10 cellular contexts compared by ENCODE assay signal in genomic region chr1:18946550-18947381, GRCh38. TPM values are rescaled to one million over a fixed set of nuclear protein-coding genes. Genes with fewer than 3 reads are reported as not detected.
DNase-seq lines count a peak whose midpoint lies in the region; ATAC-seq, FAIRE-seq and TF ChIP-seq lines count a peak whose summit lies in the region.
"Had no signal": no experiment of that assay in that cellular context is flagged by ENCODE, and none has a peak within 500 bp of the region (broad histone marks: within the 10 kb centered on the region; RNA-seq: fewer than 3 reads in every experiment).

No MANE protein-coding gene starts in this region.

- peak overlapping the region; percentile 14 to 100 (median 98) for H3K27ac Mint-ChIP-seq in naive thymus-derived CD8-positive, alpha-beta T cell

- H3K4me3 ChIP-seq in HepG2 (replicated peaks in 1 of 3; ENCODE audit: insufficient read depth in 1 of 3, low read depth in 2 of 3, low read length in 3 of 3) (no peak overlapping the region), right lobe of liver (no peak overlapping the region), vagina (no peak overlapping the region)

- TF ChIP-seq CTCF in HepG2 (CRISPR knock-in tag; IDR thresholded peaks at IDR 0.05) (no peak), right lobe of liver (IDR thresholded peaks at IDR 0.05) (no peak), vagina (IDR thresholded peaks at IDR 0.05) (no peak)

- 89% methylated on average over 14 of the region's 15 CpGs for WGBS in HepG2 (ENCODE audit: low lambda C conversion rate)
- 75% methylated on average over 14 of the region's 15 CpGs for WGBS in right lobe of liver (ENCODE audit: insufficient coverage, low coverage, low lambda C conversion rate, missing lambda C conversion rate)

- no peak for TF ChIP-seq EP300 in HepG2 (IDR thresholded peaks at IDR 0.05; ENCODE audit: low read depth in 2 of 2, low read length in 2 of 2)
- no peak for TF ChIP-seq EP300 in HepG2 (CRISPR knock-in tag; IDR thresholded peaks at IDR 0.05; ENCODE audit: borderline replicate concordance)

- peaks cover 79% of the 10 kb centered on the region for H3K79me2 ChIP-seq in HepG2 (ENCODE audit: insufficient read depth, low read length)

- TF ChIP-seq POLR2A in HepG2 (IDR thresholded peaks at IDR 0.05; ENCODE audit: insufficient read depth in 1 of 2, low read depth in 2 of 2, low read length in 2 of 2) (no peak), right lobe of liver (IDR thresholded peaks at IDR 0.05) (no peak), vagina (IDR thresholded peaks at IDR 0.05) (no peak)

- ATAC-seq in HepG2 (no peak), right lobe of liver (no peak), HG03457 (IDR thresholded peaks at IDR 0.05; ENCODE audit: unreplicated experiment) (no peak)
- ATAC-seq in naive thymus-derived CD8-positive, alpha-beta T cell: no peak

- no peak for TF ChIP-seq RAD21 in HepG2 (CRISPR knock-in tag; IDR thresholded peaks at IDR 0.05)

- no peaks in the 10 kb centered on the region for H3K9me3 Mint-ChIP-seq in naive thymus-derived CD8-positive, alpha-beta T cell

- H3K27me3 Mint-ChIP-seq in naive thymus-derived CD8-positive, alpha-beta T cell: no peaks in the 10 kb centered on the region

- no peak overlapping the region for H2AFZ ChIP-seq in HepG2 (ENCODE audit: low read length)

- H3K9ac ChIP-seq in HepG2 (ENCODE audit: insufficient read depth, low read depth, low read length): 0 out of 2 replicates have a peak overlapping the region, but pooled peaks have one; percentile 17

- peaks cover 0 to 4% (median 0%) of the 10 kb centered on the region in 3 donors for H3K36me3 Mint-ChIP-seq in naive thymus-derived CD8-positive, alpha-beta T cell

- POLR2A ChIA-PET in HepG2 (lab: Yijun Ruan, JAX): no interaction called here
- POLR2A ChIA-PET in naive thymus-derived CD8-positive, alpha-beta T cell (lab: Charles Lee): interaction anchor here (0.7 to 25.7 kb wide), 6 partner anchors 9 to 128 kb away, joined by 3 to 430 read pairs (median 6); partner anchors contain the start of gene IFFO2

- H3K27me3 ChIP-seq in HepG2 (ENCODE audit: control insufficient read depth in 1 of 2, insufficient read depth in 2 of 2, low read length in 2 of 2) (no peaks in the 10 kb centered on the region), right lobe of liver (no peaks in the 10 kb centered on the region), vagina (no peaks in the 10 kb centered on the region)

- H3K27ac ChIP-seq in HepG2 (ENCODE audit: extremely low read length, insufficient read depth, low read length) (peak overlapping the region; percentile 36), right lobe of liver (peak overlapping the region in 1 of 3 donors; percentile 82), caudate nucleus (ENCODE audit: low read depth, low read length) (peak overlapping the region; percentile 70), vagina (peak overlapping the region; percentile 89)

- H3K4me1 ChIP-seq in HepG2 (ENCODE audit: insufficient read depth, low read length): peaks cover 78% of the 10 kb centered on the region
- peaks cover 0 to 65% (median 29%) of the 10 kb centered on the region in 4 donors for H3K4me1 ChIP-seq in right lobe of liver
- peaks cover 85% of the 10 kb centered on the region for H3K4me1 ChIP-seq in vagina

- H3K36me3 ChIP-seq in HepG2 (replicated peaks in 1 of 2; ENCODE audit: control insufficient read depth in 1 of 2, insufficient read depth in 2 of 2, low read length in 2 of 2) (peaks cover 0 to 4% of the 10 kb centered on the region in 2 experiments; a peak in 1 of 5 replicates), right lobe of liver (no peaks in the 10 kb centered on the region), vagina (no peaks in the 10 kb centered on the region)

- H3K4me3 Mint-ChIP-seq in naive thymus-derived CD8-positive, alpha-beta T cell: peak overlapping the region; percentile 29 to 94 (median 70)

- H3K4me2 ChIP-seq in HepG2 (ENCODE audit: low read depth, low read length): no peak overlapping the region

- intact Hi-C loops in HepG2 (cut with micrococcal nuclease; ENCODE audit: unreplicated experiment) (no loop called here), right lobe of liver (cut with DNase I) (no loop called here), vagina (cut with DNase I) (no loop called here)

- FAIRE-seq in HepG2 (lab: Jason Lieb, UNC): no peak

- no peaks in the 10 kb centered on the region; the same call in 1 of the 2 replicates for H4K20me1 ChIP-seq in HepG2 (ENCODE audit: insufficient read depth, low read length)

- H3K9me3 ChIP-seq in HepG2 (ENCODE audit: low read length) (no peaks in the 10 kb centered on the region), right lobe of liver (no peaks in the 10 kb centered on the region), vagina (no peaks in the 10 kb centered on the region)

- H3K4me1 Mint-ChIP-seq in naive thymus-derived CD8-positive, alpha-beta T cell: peaks cover 53 to 93% (median 89%) of the 10 kb centered on the region in 4 donors

- in situ Hi-C loops in HepG2 (cut with HindIII; ENCODE audit: extremely low pct_ligation_motif_present, low pct_unique_long_range_greater_than_20kb): loop anchor here (5.0 kb wide), 1 partner anchor 39 kb away; no protein-coding TSS in a partner anchor

- BruUV-seq in HepG2 (replicated peaks; lab: Mats Ljungman, UMichigan): no TSS peak

- CTCF ChIA-PET in HepG2 (lab: Yijun Ruan, JAX; ENCODE audit: low intra/inter-chr PET ratio, low total read pairs): no interaction called here

- DNase-seq in HepG2 (ENCODE audit: low spot score) (no peak), right lobe of liver (no peak), caudate nucleus (lab: John Stamatoyannopoulos, UW) (peak in 1 of 61 donors; percentile 24), vagina (ENCODE audit: extremely low spot score in 2 of 2) (no peak), pons (ENCODE audit: low spot score) (no peak)
- DNase-seq in naive thymus-derived CD8-positive, alpha-beta T cell: no peak
- DNase-seq in activated effector memory CD4-positive, alpha-beta T cell treated with Interleukin-2 at 50 U/mL for 16 hours: no peak
- DNase-seq: activated CD4-positive, alpha-beta T cell treated with anti-CD3 and anti-CD28 coated beads, Interleukin-2, amount 50 U/mL, for 4 hours; hippocampal formation had no signal

RNA-seq across cellular contexts. Expression of gene IFFO2, which starts 9.7 kb away (rescaled TPM):
- total RNA-seq in HepG2 (2016; rRNA removed; fragmentation: Illumina TruSeq; extraction: Trizol): 16.3 and 16.7 TPM in 2 replicates
- 1.4 and 1.9 TPM in 2 replicates for total RNA-seq in HepG2 (2016; cell fraction: cytosol; rRNA removed; fragmentation: Illumina TruSeq; extraction: Trizol; ENCODE audit: low read depth)
- total RNA-seq in HepG2 (2016; cell fraction: insoluble cytoplasmic fraction; rRNA removed; fragmentation: Illumina TruSeq; extraction: Trizol): 12.2 and 17.7 TPM in 2 replicates
- total RNA-seq in HepG2 (2016; cell fraction: membrane; rRNA removed; fragmentation: Illumina TruSeq; extraction: Trizol): 3.8 and 4.9 TPM in 2 replicates
- 10.0 and 11.1 TPM in 2 replicates for total RNA-seq in HepG2 (2016; cell fraction: nucleus; rRNA removed; fragmentation: Illumina TruSeq; extraction: Trizol)
- 6.9 and 7.3 TPM in 2 replicates for polyA plus RNA-seq in HepG2 (2011; rRNA removed)
- polyA plus RNA-seq in HepG2 (2011; cell fraction: cytosol; rRNA removed): 8.4 and 12.3 TPM in 2 replicates
- 21.1 and 21.8 TPM in 2 replicates for polyA plus RNA-seq in HepG2 (2011; cell fraction: nucleus; rRNA removed)
- 5.7 and 8.6 TPM in 2 replicates for polyA plus RNA-seq in HepG2 (2012)
- 0.47 and 1.00 TPM in 2 replicates for polyA plus RNA-seq in HepG2 (2016; cell fraction: cytosol; fragmentation: Illumina TruSeq; extraction: Trizol; ENCODE audit: low read depth)
- polyA plus RNA-seq in HepG2 (2016; cell fraction: insoluble cytoplasmic fraction; fragmentation: Illumina TruSeq; extraction: Trizol; ENCODE audit: low read depth): 9.4 and 11.8 TPM in 2 replicates
- 1.5 and 1.6 TPM in 2 replicates for polyA plus RNA-seq in HepG2 (2016; cell fraction: membrane; fragmentation: Illumina TruSeq; extraction: Trizol; ENCODE audit: low read depth)
- 13.9 and 14.1 TPM in 2 replicates for polyA plus RNA-seq in HepG2 (2016; cell fraction: nucleus; fragmentation: Illumina TruSeq; extraction: Trizol; ENCODE audit: insufficient read depth, low read depth)
- 2.4 and 21.3 TPM in 2 replicates for polyA minus RNA-seq in HepG2 (2011; rRNA and poly(A)+ RNA removed; ENCODE audit: low replicate concordance)
- 10.2 and 10.5 TPM in 2 replicates for polyA minus RNA-seq in HepG2 (2011; cell fraction: cytosol; rRNA and poly(A)+ RNA removed)
- polyA minus RNA-seq in HepG2 (2011; cell fraction: nucleus; rRNA and poly(A)+ RNA removed): 4.0 and 6.3 TPM in 2 replicates
- 10 to 100 TPM in 2 of 6 experiments, 1 to 10 TPM in 4; 2.9 to 12.7 (median 7.2) TPM for total RNA-seq in right lobe of liver
- 10 to 100 TPM; 29.0 to 30.7 TPM for total RNA-seq in naive thymus-derived CD8-positive, alpha-beta T cell
- polyA plus RNA-seq in naive thymus-derived CD8-positive, alpha-beta T cell: 1 to 10 TPM; 1.6 to 4.4 (median 4.4) TPM
- total RNA-seq in vagina: 34.6 TPM

RNA-seq across cellular contexts. Expression of gene ALDH4A1, which starts 44.4 kb away (rescaled TPM):
- total RNA-seq in HepG2 (2016; rRNA removed; fragmentation: Illumina TruSeq; extraction: Trizol): 58.5 and 76.4 TPM in 2 replicates
- total RNA-seq in HepG2 (2016; cell fraction: cytosol; rRNA removed; fragmentation: Illumina TruSeq; extraction: Trizol; ENCODE audit: low read depth): 7.2 and 7.7 TPM in 2 replicates
- total RNA-seq in HepG2 (2016; cell fraction: insoluble cytoplasmic fraction; rRNA removed; fragmentation: Illumina TruSeq; extraction: Trizol): 53.0 and 79.3 TPM in 2 replicates
- total RNA-seq in HepG2 (2016; cell fraction: membrane; rRNA removed; fragmentation: Illumina TruSeq; extraction: Trizol): 22.0 and 22.8 TPM in 2 replicates
- total RNA-seq in HepG2 (2016; cell fraction: nucleus; rRNA removed; fragmentation: Illumina TruSeq; extraction: Trizol): 52.1 and 60.8 TPM in 2 replicates
- 229 and 240 TPM in 2 replicates for polyA plus RNA-seq in HepG2 (2011; rRNA removed)
- polyA plus RNA-seq in HepG2 (2011; cell fraction: cytosol; rRNA removed): 210 and 362 TPM in 2 replicates
- polyA plus RNA-seq in HepG2 (2011; cell fraction: nucleus; rRNA removed): 328 and 432 TPM in 2 replicates
- 87.2 and 88.3 TPM in 2 replicates for polyA plus RNA-seq in HepG2 (2012)
- 7.1 and 8.1 TPM in 2 replicates for polyA plus RNA-seq in HepG2 (2016; cell fraction: cytosol; fragmentation: Illumina TruSeq; extraction: Trizol; ENCODE audit: low read depth)
- polyA plus RNA-seq in HepG2 (2016; cell fraction: insoluble cytoplasmic fraction; fragmentation: Illumina TruSeq; extraction: Trizol; ENCODE audit: low read depth): 53.0 and 59.0 TPM in 2 replicates
- 16.0 and 17.1 TPM in 2 replicates for polyA plus RNA-seq in HepG2 (2016; cell fraction: membrane; fragmentation: Illumina TruSeq; extraction: Trizol; ENCODE audit: low read depth)
- 91.4 and 94.6 TPM in 2 replicates for polyA plus RNA-seq in HepG2 (2016; cell fraction: nucleus; fragmentation: Illumina TruSeq; extraction: Trizol; ENCODE audit: insufficient read depth, low read depth)
- polyA minus RNA-seq in HepG2 (2011; rRNA and poly(A)+ RNA removed; ENCODE audit: low replicate concordance): 12.3 and 373 TPM in 2 replicates
- polyA minus RNA-seq in HepG2 (2011; cell fraction: cytosol; rRNA and poly(A)+ RNA removed): 140 and 148 TPM in 2 replicates
- polyA minus RNA-seq in HepG2 (2011; cell fraction: nucleus; rRNA and poly(A)+ RNA removed): 129 and 138 TPM in 2 replicates
- 100 to 1,000 TPM; 218 to 364 (median 265) TPM for total RNA-seq in right lobe of liver
- total RNA-seq in naive thymus-derived CD8-positive, alpha-beta T cell: 1 to 10 TPM; 1.6 to 2.5 TPM
- 1 to 10 TPM in 1 of 3 donors, under 1 TPM in 2; 0.31 to 2.0 (median 0.39) TPM for polyA plus RNA-seq in naive thymus-derived CD8-positive, alpha-beta T cell
- total RNA-seq in vagina: 39.5 TPM
